ENCODE assay signal across 9 cellular contexts in genomic region chrX:129957241-129958099, GRCh38. TPM values are rescaled to one million over a fixed set of nuclear protein-coding genes. Genes with fewer than 3 reads are reported as not detected.
DNase-seq lines count a peak whose midpoint lies in the region; ATAC-seq, FAIRE-seq and TF ChIP-seq lines count a peak whose summit lies in the region.
"Had no signal": no experiment of that assay in that cellular context is flagged by ENCODE, and none has a peak within 500 bp of the region (broad histone marks: within the 10 kb centered on the region; RNA-seq: fewer than 3 reads in every experiment).

No MANE protein-coding gene starts in this region.

- TF ChIP-seq CTCF in astrocyte (IDR thresholded peaks at IDR 0.05; ENCODE audit: insufficient read depth, low read depth, low read length) (no peak), smooth muscle cell (IDR thresholded peaks at IDR 0.05; ENCODE audit: borderline replicate concordance, insufficient read depth, poor library complexity, severe bottlenecking) (no peak)

- H3F3A ChIP-seq in smooth muscle cell (ENCODE audit: low read depth) = no peaks in the 10 kb centered on the region

- H3K36me3 Mint-ChIP-seq in astrocyte (ENCODE audit: low read depth, unreplicated experiment) = no peaks in the 10 kb centered on the region

- peaks cover 30% of the 10 kb centered on the region for H3K27me3 Mint-ChIP-seq in astrocyte (ENCODE audit: low read depth, unreplicated experiment)

- 55% methylated on average over 27 of the region's 56 CpGs for WGBS in smooth muscle cell (ENCODE audit: low lambda C conversion rate)

- DNase-seq in DMS79 treated with DMSO at 0.1 percent for 48 hours (lab: John Stamatoyannopoulos, UW) (peak; percentile 20), RPMI7951 (ENCODE audit: low read depth) (peak; percentile 53), astrocyte (ENCODE audit: low read depth) (peak; percentile 18), smooth muscle cell (lab: John Stamatoyannopoulos, UW; ENCODE audit: unreplicated experiment) (peak; percentile 6), H4 (ENCODE audit: low spot score) (no peak)

- no peaks in the 10 kb centered on the region for H3K9me3 Mint-ChIP-seq in astrocyte (ENCODE audit: unreplicated experiment)

- no peaks in the 10 kb centered on the region for H3K9me3 ChIP-seq in astrocyte (ENCODE audit: insufficient read depth, low read depth, low read length)
- H3K9me3 ChIP-seq in iPS-18c (ENCODE audit: control insufficient read depth, insufficient read depth, low read length) = peaks cover 6% of the 10 kb centered on the region
- no peaks in the 10 kb centered on the region for H3K9me3 ChIP-seq in smooth muscle cell (replicated peaks; ENCODE audit: low read depth)

- FAIRE-seq in astrocyte (lab: Jason Lieb, UNC) = no peak
- FAIRE-seq: colon had no signal

- H3K4me3 Mint-ChIP-seq in astrocyte (ENCODE audit: unreplicated experiment) = no peak overlapping the region

- no peaks in the 10 kb centered on the region for H3K79me2 ChIP-seq in astrocyte (ENCODE audit: insufficient read depth, low read length)
- H3K79me2 ChIP-seq in smooth muscle cell (ENCODE audit: low read depth) = no peaks in the 10 kb centered on the region

- peak overlapping the region; percentile 82 for H3K4me2 ChIP-seq in astrocyte (ENCODE audit: low read length)
- H3K4me2 ChIP-seq in smooth muscle cell = peak overlapping the region; percentile 82

- H3K4me1 ChIP-seq in astrocyte (ENCODE audit: insufficient read depth, low read length) = peaks cover 3% of the 10 kb centered on the region
- H3K4me1 ChIP-seq in smooth muscle cell (ENCODE audit: low read depth) = peaks cover 6% of the 10 kb centered on the region

- ATAC-seq in GM19452 (IDR thresholded peaks at IDR 0.05; ENCODE audit: unreplicated experiment) (peak; percentile 65), HG03469 (IDR thresholded peaks at IDR 0.05; ENCODE audit: unreplicated experiment) (peak; percentile 66)

- H3K9ac ChIP-seq in astrocyte (ENCODE audit: low read length) = no peak overlapping the region
- H3K9ac ChIP-seq in smooth muscle cell (ENCODE audit: low read depth) = no peak overlapping the region

- no peaks in the 10 kb centered on the region for H4K20me1 ChIP-seq in astrocyte (ENCODE audit: insufficient read depth, low read length)
- H4K20me1 ChIP-seq in smooth muscle cell (ENCODE audit: low read depth) = no peaks in the 10 kb centered on the region

- H3K27ac ChIP-seq in astrocyte (ENCODE audit: low read depth, low read length) (no peak overlapping the region), smooth muscle cell (ENCODE audit: low read depth) (no peak overlapping the region)

- peak overlapping the region; percentile 80 for H2AFZ ChIP-seq in astrocyte (ENCODE audit: low read depth, low read length)
- peak overlapping the region; percentile 24 for H2AFZ ChIP-seq in smooth muscle cell (ENCODE audit: low read depth)

- H3K36me3 ChIP-seq in astrocyte (ENCODE audit: insufficient read depth, low read length) (no peaks in the 10 kb centered on the region), smooth muscle cell (ENCODE audit: low read depth) (no peaks in the 10 kb centered on the region)

- H3K27me3 ChIP-seq in astrocyte (ENCODE audit: insufficient read depth, low read length) = no peaks in the 10 kb centered on the region
- H3K27me3 ChIP-seq in smooth muscle cell (ENCODE audit: low read depth) = no peaks in the 10 kb centered on the region

- H3K27ac Mint-ChIP-seq in astrocyte (ENCODE audit: unreplicated experiment) = no peak overlapping the region

- H3K4me3 ChIP-seq in astrocyte (ENCODE audit: insufficient read depth, low read depth, low read length) = peak overlapping the region; percentile 42
- peak overlapping the region; percentile 59 for H3K4me3 ChIP-seq in iPS-18c (ENCODE audit: insufficient read depth, low read depth, low read length)
- peak overlapping the region; percentile 42 for H3K4me3 ChIP-seq in smooth muscle cell

- H3K4me1 Mint-ChIP-seq in astrocyte (ENCODE audit: low read depth, unreplicated experiment) = no peaks in the 10 kb centered on the region

RNA-seq across cellular contexts. Expression of gene BCORL1, which starts 25.0 kb away (rescaled TPM):
- total RNA-seq in RPMI7951 (2014; rRNA removed; shearing (Covaris generic)) = 0.49 and 0.96 TPM in 2 replicates
- 20.0 and 22.3 TPM in 2 replicates for total RNA-seq in astrocyte
- total RNA-seq in smooth muscle cell = 3.0 TPM in 2 replicates
- polyA plus RNA-seq in smooth muscle cell = 8.0 and 14.8 TPM in 2 replicates
- 0.46 and 1.3 TPM in 2 replicates for total RNA-seq in H4 (2014; rRNA removed; shearing (Covaris generic))

RNA-seq across cellular contexts. Expression of gene UTP14A, which starts 51.5 kb away (rescaled TPM):
- total RNA-seq in RPMI7951 (2014; rRNA removed; shearing (Covaris generic)) = 16.5 and 17.0 TPM in 2 replicates
- total RNA-seq in astrocyte (22.2 and 23.4 TPM in 2 replicates), smooth muscle cell (7.9 and 12.9 TPM in 2 replicates)
- 5.1 and 6.0 TPM in 2 replicates for polyA plus RNA-seq in smooth muscle cell
- 27.1 and 37.9 TPM in 2 replicates for total RNA-seq in H4 (2014; rRNA removed; shearing (Covaris generic))
